In the genomic region with DNA sequence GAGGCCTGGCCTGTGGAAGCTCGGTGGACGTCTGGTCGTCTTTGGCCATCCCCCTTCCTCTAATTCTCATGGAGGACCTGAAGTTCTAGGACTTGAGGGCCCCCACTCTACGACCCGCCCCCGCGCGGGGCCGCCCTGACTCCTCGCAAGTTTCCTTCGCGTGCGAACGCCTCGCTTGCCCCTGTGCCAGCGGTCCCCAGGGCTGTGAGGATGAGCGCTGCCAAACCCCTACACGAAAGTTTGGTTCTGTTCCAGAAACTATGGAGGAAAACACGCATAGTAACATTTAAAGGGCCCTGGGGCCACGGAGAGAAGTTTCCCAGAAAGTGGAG, we compare ENCODE assay signal across 1 cellular context.
TF ChIP-seq lines count a peak whose summit lies in the region.

No MANE protein-coding gene starts in this region.

TF ChIP-seq in GM12878, 131 proteins besides CTCF, POLR2A, EP300 and RAD21:
- no peak for TF ChIP-seq SP1 (IDR thresholded peaks at IDR 0.05; ENCODE audit: low read depth, low read length)
- peak; percentile 60; the same call in 1 of the 2 replicates for TF ChIP-seq GATAD2B (conservative IDR thresholded peaks at IDR 0.05; ENCODE audit: low read depth)
- TF ChIP-seq DPF2 (IDR thresholded peaks at IDR 0.05), result peak; percentile 53
- TF ChIP-seq NRF1 (conservative IDR thresholded peaks at IDR 0.05; ENCODE audit: low read depth, low read length), result no peak
- TF ChIP-seq BHLHE40 (IDR thresholded peaks at IDR 0.05; ENCODE audit: borderline replicate concordance in 1 of 2, low read depth in 2 of 2, low read length in 1 of 2), result no peak
